In genomic region chr17:63621229-63621683, GRCh38 we compare ENCODE assay signal across 8 cellular contexts. TPM values are rescaled to one million over a fixed set of nuclear protein-coding genes. Genes with fewer than 3 reads are reported as not detected.
A peak's percentile ranks its signal among the peaks of the same experiment; 100 is the strongest.
DNase-seq lines count a peak whose midpoint lies in the region; ATAC-seq, FAIRE-seq and TF ChIP-seq lines count a peak whose summit lies in the region.

No MANE protein-coding gene starts in this region.

- peaks cover 29% of the 10 kb centered on the region for H3K79me2 ChIP-seq in HepG2 (ENCODE audit: insufficient read depth, low read length)

- peak overlapping the region; percentile 86 for H3K4me2 ChIP-seq in HepG2 (ENCODE audit: low read depth, low read length)

- in situ Hi-C loops in astrocyte of the cerebellum (cut with HindIII; ENCODE audit: low sequenced_read_pairs): loop anchor here (5.0 kb wide), 1 partner anchor 56 kb away; no protein-coding TSS in a partner anchor
- in situ Hi-C loops in HepG2 (cut with HindIII; ENCODE audit: extremely low pct_ligation_motif_present, low pct_unique_long_range_greater_than_20kb): no loop called here

- H3K4me3 Mint-ChIP-seq in activated T-cell treated with anti-CD3 and anti-CD28 coated beads, Interleukin-2, amount 50 U/mL, for 24 hours: peak overlapping the region; percentile 86

- no peak for ATAC-seq in HepG2
- no peak for ATAC-seq in HG02981 (IDR thresholded peaks at IDR 0.05; ENCODE audit: unreplicated experiment)

- H3K27ac Mint-ChIP-seq in activated T-cell treated with anti-CD3 and anti-CD28 coated beads, Interleukin-2, amount 50 U/mL, for 24 hours: peak overlapping the region; percentile 94

- H3K27me3 ChIP-seq in HepG2 (ENCODE audit: control insufficient read depth in 1 of 2, insufficient read depth in 2 of 2, low read length in 2 of 2): peaks cover 0 to 4% of the 10 kb centered on the region in 2 experiments; a peak in 1 of 5 replicates
- no peaks in the 10 kb centered on the region for H3K27me3 ChIP-seq in thymus (ENCODE audit: control insufficient read depth, insufficient read depth)

- H3K36me3 Mint-ChIP-seq in activated T-cell treated with anti-CD3 and anti-CD28 coated beads, Interleukin-2, amount 50 U/mL, for 24 hours (ENCODE audit: low read depth): peaks cover 7% of the 10 kb centered on the region

- TF ChIP-seq EP300 in HepG2 (IDR thresholded peaks at IDR 0.05; ENCODE audit: low read depth in 2 of 2, low read length in 2 of 2) (no peak), HepG2 (CRISPR knock-in tag; IDR thresholded peaks at IDR 0.05; ENCODE audit: borderline replicate concordance) (no peak)

- H3K27me3 Mint-ChIP-seq in activated T-cell treated with anti-CD3 and anti-CD28 coated beads, Interleukin-2, amount 50 U/mL, for 24 hours: no peaks in the 10 kb centered on the region

- BruUV-seq in HepG2 (replicated peaks; lab: Mats Ljungman, UMichigan): TSS peak; percentile 86

- H2AFZ ChIP-seq in HepG2 (ENCODE audit: low read length): peak overlapping the region; percentile 1

- intact Hi-C loops in HepG2 (cut with micrococcal nuclease; ENCODE audit: unreplicated experiment): loop anchor here (5.0 kb wide), 1 partner anchor 56 kb away; no protein-coding TSS in a partner anchor

- 7% methylated on average over 8 of the region's 10 CpGs for WGBS in HepG2 (ENCODE audit: low lambda C conversion rate)
- 23% methylated on average over 10 of the region's 10 CpGs for WGBS in thymus

- TF ChIP-seq RAD21 in HepG2 (CRISPR knock-in tag; IDR thresholded peaks at IDR 0.05): no peak

- FAIRE-seq in HepG2 (lab: Jason Lieb, UNC): no peak

- H3K9me3 ChIP-seq in HepG2 (ENCODE audit: low read length) (no peaks in the 10 kb centered on the region), thymus (ENCODE audit: control insufficient read depth) (no peaks in the 10 kb centered on the region)

- H3K27ac ChIP-seq in HepG2 (ENCODE audit: extremely low read length, insufficient read depth, low read length) (peak overlapping the region; percentile 30), thymus (ENCODE audit: low read depth) (peak overlapping the region; percentile 57)

- H3K4me1 ChIP-seq in HepG2 (ENCODE audit: insufficient read depth, low read length): peaks cover 36% of the 10 kb centered on the region
- peaks cover 10% of the 10 kb centered on the region for H3K4me1 ChIP-seq in thymus (ENCODE audit: control insufficient read depth, insufficient read depth, low read length)

- peak overlapping the region; percentile 62 for H3K9ac ChIP-seq in HepG2 (ENCODE audit: insufficient read depth, low read depth, low read length)

- no peak for DNase-seq in activated T-cell treated with anti-CD3 and anti-CD28 coated beads, Interleukin-2, amount 50 U/mL, for 24 hours
- DNase-seq in activated T-cell treated with anti-CD3 and anti-CD28 coated beads, Interleukin-2, amount 50 U/mL, for 1 hour: no peak
- DNase-seq in astrocyte of the cerebellum (ENCODE audit: low read depth) (no peak), HepG2 (ENCODE audit: low spot score) (no peak), GM19238 (ENCODE audit: insufficient read length, low spot score) (no peak), GM10266 (ENCODE audit: extremely low spot score) (no peak)

- CTCF ChIA-PET in HepG2 (lab: Yijun Ruan, JAX; ENCODE audit: low intra/inter-chr PET ratio, low total read pairs): no interaction called here

- peaks cover 7% of the 10 kb centered on the region; the same call in 1 of the 2 replicates for H4K20me1 ChIP-seq in HepG2 (ENCODE audit: insufficient read depth, low read length)

- H3K4me3 ChIP-seq in astrocyte of the cerebellum (ENCODE audit: low read depth, low read length) (peak overlapping the region; percentile 70), HepG2 (replicated peaks in 1 of 3; ENCODE audit: insufficient read depth in 1 of 3, low read depth in 2 of 3, low read length in 3 of 3) (peak overlapping the region; percentile 64 to 80 (median 79)), thymus (ENCODE audit: low read length) (peak overlapping the region; percentile 82)

- H3K4me1 Mint-ChIP-seq in activated T-cell treated with anti-CD3 and anti-CD28 coated beads, Interleukin-2, amount 50 U/mL, for 24 hours (ENCODE audit: low read depth): peaks cover 37% of the 10 kb centered on the region

- H3K36me3 ChIP-seq in HepG2 (replicated peaks in 1 of 2; ENCODE audit: control insufficient read depth in 1 of 2, insufficient read depth in 2 of 2, low read length in 2 of 2): no peaks in the 10 kb centered on the region
- H3K36me3 ChIP-seq in thymus (ENCODE audit: control insufficient read depth, insufficient read depth): no peaks in the 10 kb centered on the region

- POLR2A ChIA-PET in HepG2 (lab: Yijun Ruan, JAX): interaction anchor here (1.0 to 2.4 kb wide), 20 partner anchors 9 to 524 kb away, joined by 3 to 47 read pairs (median 7); partner anchors contain the start of genes CCDC47, DCAF7, DDX42 and STRADA

- no peak for TF ChIP-seq POLR2A in HepG2 (IDR thresholded peaks at IDR 0.05; ENCODE audit: insufficient read depth in 1 of 2, low read depth in 2 of 2, low read length in 2 of 2)

- H3K9me3 Mint-ChIP-seq in activated T-cell treated with anti-CD3 and anti-CD28 coated beads, Interleukin-2, amount 50 U/mL, for 24 hours: no peaks in the 10 kb centered on the region

- TF ChIP-seq CTCF in astrocyte of the cerebellum (IDR thresholded peaks at IDR 0.05; ENCODE audit: low read depth, low read length, missing control alignments) (no peak), HepG2 (CRISPR knock-in tag; IDR thresholded peaks at IDR 0.05) (no peak), GM10266 (IDR thresholded peaks at IDR 0.05; ENCODE audit: control insufficient read depth, insufficient read depth, low read depth, missing control alignments) (no peak)

TF ChIP-seq in HepG2, 621 proteins besides CTCF, POLR2A, EP300 and RAD21 (continues in another document):
- no peak for TF ChIP-seq ZNF841 (CRISPR knock-in tag; IDR thresholded peaks at IDR 0.05; ENCODE audit: borderline replicate concordance)
- no peak for TF ChIP-seq PLRG1 (conservative IDR thresholded peaks at IDR 0.05)
- no peak for TF ChIP-seq EZH2 (conservative IDR thresholded peaks at IDR 0.05; ENCODE audit: low read depth, low read length)
- TF ChIP-seq E2F5 (CRISPR knock-in tag; conservative IDR thresholded peaks at IDR 0.05): no peak

RNA-seq across cellular contexts. Expression of gene MAP3K3, which starts 1.0 kb away (rescaled TPM):
- total RNA-seq in HepG2 (2016; rRNA removed; fragmentation: Illumina TruSeq; extraction: Trizol): 15.9 and 21.8 TPM in 2 replicates
- 5.8 and 7.6 TPM in 2 replicates for total RNA-seq in HepG2 (2016; cell fraction: cytosol; rRNA removed; fragmentation: Illumina TruSeq; extraction: Trizol; ENCODE audit: low read depth)
- 13.8 and 21.1 TPM in 2 replicates for total RNA-seq in HepG2 (2016; cell fraction: insoluble cytoplasmic fraction; rRNA removed; fragmentation: Illumina TruSeq; extraction: Trizol)
- total RNA-seq in HepG2 (2016; cell fraction: membrane; rRNA removed; fragmentation: Illumina TruSeq; extraction: Trizol): 20.5 TPM in 2 replicates
- total RNA-seq in HepG2 (2016; cell fraction: nucleus; rRNA removed; fragmentation: Illumina TruSeq; extraction: Trizol): 20.6 and 23.3 TPM in 2 replicates
- polyA plus RNA-seq in HepG2 (2011; rRNA removed) (17.7 and 21.7 TPM in 2 replicates), thymus (21.0 TPM)
- 15.0 and 15.2 TPM in 2 replicates for polyA plus RNA-seq in HepG2 (2011; cell fraction: cytosol; rRNA removed)
- polyA plus RNA-seq in HepG2 (2011; cell fraction: nucleus; rRNA removed): 38.1 and 41.6 TPM in 2 replicates
- polyA plus RNA-seq in HepG2 (2012): 18.1 and 21.8 TPM in 2 replicates
- 3.4 and 4.0 TPM in 2 replicates for polyA plus RNA-seq in HepG2 (2016; cell fraction: cytosol; fragmentation: Illumina TruSeq; extraction: Trizol; ENCODE audit: low read depth)
- polyA plus RNA-seq in HepG2 (2016; cell fraction: insoluble cytoplasmic fraction; fragmentation: Illumina TruSeq; extraction: Trizol; ENCODE audit: low read depth): 9.6 and 14.2 TPM in 2 replicates
- 12.0 and 12.9 TPM in 2 replicates for polyA plus RNA-seq in HepG2 (2016; cell fraction: membrane; fragmentation: Illumina TruSeq; extraction: Trizol; ENCODE audit: low read depth)
- polyA plus RNA-seq in HepG2 (2016; cell fraction: nucleus; fragmentation: Illumina TruSeq; extraction: Trizol; ENCODE audit: insufficient read depth, low read depth): 39.2 and 42.5 TPM in 2 replicates
- 26.0 and 28.8 TPM in 2 replicates for polyA minus RNA-seq in HepG2 (2011; rRNA and poly(A)+ RNA removed; ENCODE audit: low replicate concordance)
- polyA minus RNA-seq in HepG2 (2011; cell fraction: cytosol; rRNA and poly(A)+ RNA removed): 9.8 and 12.7 TPM in 2 replicates
- polyA minus RNA-seq in HepG2 (2011; cell fraction: nucleus; rRNA and poly(A)+ RNA removed): 39.9 and 44.1 TPM in 2 replicates

RNA-seq across cellular contexts. Expression of gene TACO1, which starts 20.6 kb away (rescaled TPM):
- 53.6 and 57.6 TPM in 2 replicates for total RNA-seq in HepG2 (2016; rRNA removed; fragmentation: Illumina TruSeq; extraction: Trizol)
- 17.7 and 19.3 TPM in 2 replicates for total RNA-seq in HepG2 (2016; cell fraction: cytosol; rRNA removed; fragmentation: Illumina TruSeq; extraction: Trizol; ENCODE audit: low read depth)
- 52.7 and 55.4 TPM in 2 replicates for total RNA-seq in HepG2 (2016; cell fraction: insoluble cytoplasmic fraction; rRNA removed; fragmentation: Illumina TruSeq; extraction: Trizol)
- total RNA-seq in HepG2 (2016; cell fraction: membrane; rRNA removed; fragmentation: Illumina TruSeq; extraction: Trizol): 30.0 and 35.3 TPM in 2 replicates
- total RNA-seq in HepG2 (2016; cell fraction: nucleus; rRNA removed; fragmentation: Illumina TruSeq; extraction: Trizol): 24.0 and 25.8 TPM in 2 replicates
- polyA plus RNA-seq in HepG2 (2011; rRNA removed): 33.3 and 34.7 TPM in 2 replicates
- polyA plus RNA-seq in HepG2 (2011; cell fraction: cytosol; rRNA removed): 30.0 and 33.8 TPM in 2 replicates
- polyA plus RNA-seq in HepG2 (2011; cell fraction: nucleus; rRNA removed): 19.5 and 24.4 TPM in 2 replicates
- 32.7 and 34.2 TPM in 2 replicates for polyA plus RNA-seq in HepG2 (2012)
- polyA plus RNA-seq in HepG2 (2016; cell fraction: cytosol; fragmentation: Illumina TruSeq; extraction: Trizol; ENCODE audit: low read depth): 18.0 and 21.7 TPM in 2 replicates
- 63.2 and 67.2 TPM in 2 replicates for polyA plus RNA-seq in HepG2 (2016; cell fraction: insoluble cytoplasmic fraction; fragmentation: Illumina TruSeq; extraction: Trizol; ENCODE audit: low read depth)
- 24.8 and 29.6 TPM in 2 replicates for polyA plus RNA-seq in HepG2 (2016; cell fraction: membrane; fragmentation: Illumina TruSeq; extraction: Trizol; ENCODE audit: low read depth)
- polyA plus RNA-seq in HepG2 (2016; cell fraction: nucleus; fragmentation: Illumina TruSeq; extraction: Trizol; ENCODE audit: insufficient read depth, low read depth): 40.5 and 41.7 TPM in 2 replicates
- polyA minus RNA-seq in HepG2 (2011; rRNA and poly(A)+ RNA removed; ENCODE audit: low replicate concordance): 30.2 and 32.4 TPM in 2 replicates
- 18.8 and 19.7 TPM in 2 replicates for polyA minus RNA-seq in HepG2 (2011; cell fraction: cytosol; rRNA and poly(A)+ RNA removed)
- 10.7 and 11.7 TPM in 2 replicates for polyA minus RNA-seq in HepG2 (2011; cell fraction: nucleus; rRNA and poly(A)+ RNA removed)
- 14.2 TPM for polyA plus RNA-seq in thymus
